In the genomic region with DNA sequence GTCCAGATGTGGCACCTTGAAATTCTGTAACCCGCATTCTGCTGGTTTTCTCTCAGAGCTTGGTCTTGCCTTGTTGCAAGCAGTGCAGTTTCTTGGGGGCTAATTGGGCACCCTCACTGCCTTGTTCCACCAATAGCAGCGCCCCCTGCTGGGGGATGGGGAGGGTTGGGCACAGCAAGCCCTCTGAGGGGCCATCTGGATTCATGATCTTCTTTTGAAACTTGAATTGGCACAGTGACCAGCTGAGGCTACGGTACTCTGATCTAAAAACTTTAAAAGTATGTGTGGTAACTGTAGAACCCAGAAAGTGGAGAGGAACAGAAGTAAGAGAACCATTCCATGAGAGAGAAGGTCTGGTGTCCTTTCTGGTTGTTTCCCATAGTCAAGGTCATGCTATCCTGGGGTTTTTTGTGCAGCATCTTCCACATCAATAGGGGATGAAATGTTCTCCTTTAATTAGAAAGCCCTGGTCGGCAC, we compare ENCODE assay signal across 8 cellular contexts.
DNase-seq lines count a peak whose midpoint lies in the region; ATAC-seq and TF ChIP-seq lines count a peak whose summit lies in the region.

No MANE protein-coding gene starts in this region.

- no peaks in the 10 kb centered on the region for H3K9me3 ChIP-seq in CD4-positive, CD25-positive, alpha-beta regulatory T cell (ENCODE audit: control insufficient read depth in 2 of 2, low read length in 2 of 2)

- H3K4me3 Mint-ChIP-seq in CD4-positive, CD25-positive, alpha-beta regulatory T cell = peak overlapping the region; percentile 64 to 87 (median 78)

- H3K36me3 Mint-ChIP-seq in CD4-positive, CD25-positive, alpha-beta regulatory T cell = peaks cover 51% of the 10 kb centered on the region

- H3K27ac Mint-ChIP-seq in CD4-positive, CD25-positive, alpha-beta regulatory T cell = peak overlapping the region; percentile 82 to 97 (median 89)

- H3K9me3 Mint-ChIP-seq in CD4-positive, CD25-positive, alpha-beta regulatory T cell = no peaks in the 10 kb centered on the region

- peak overlapping the region; percentile 61 for H3K4me3 ChIP-seq in CD4-positive, CD25-positive, alpha-beta regulatory T cell (ENCODE audit: low read depth, low read length)
- H3K4me3 ChIP-seq in foreskin fibroblast (ENCODE audit: low read depth in 1 of 2, low read length in 2 of 2) = no peak overlapping the region

- TF ChIP-seq CTCF in foreskin fibroblast (IDR thresholded peaks at IDR 0.05; ENCODE audit: low read depth, low read length) = peak; percentile 73

- H3K4me1 Mint-ChIP-seq in CD4-positive, CD25-positive, alpha-beta regulatory T cell = peaks cover 14 to 90% (median 48%) of the 10 kb centered on the region in 4 donors

- H3K27me3 Mint-ChIP-seq in CD4-positive, CD25-positive, alpha-beta regulatory T cell = no peaks in the 10 kb centered on the region

- no peaks in the 10 kb centered on the region for H3K27me3 ChIP-seq in CD4-positive, CD25-positive, alpha-beta regulatory T cell (ENCODE audit: control insufficient read depth, insufficient read depth, low read length)

- H3K27ac ChIP-seq in CD4-positive, CD25-positive, alpha-beta regulatory T cell (ENCODE audit: insufficient read depth, low read length, poor library complexity, severe bottlenecking) = peak overlapping the region; percentile 58

- DNase-seq in CD4-positive, CD25-positive, alpha-beta regulatory T cell = peak; percentile 49 to 69 (median 63)
- peak; percentile 15 to 33 for DNase-seq in Kasumi-1 (lab: John Stamatoyannopoulos, UW)
- peak; percentile 71 for DNase-seq in activated T-cell treated with anti-CD3 and anti-CD28 coated beads for 1 hour (ENCODE audit: low read depth)
- peak in 1 of 2 donors; percentile 51 for DNase-seq in foreskin fibroblast
- DNase-seq in stimulated activated CD4-positive, alpha-beta T cell treated with anti-CD3 and anti-CD28 coated beads, Interleukin-1b, Interleukin-23, amount 100 ng/mL, for 1 hour (ENCODE audit: low read depth in 2 of 2) = peak; percentile 36 to 41
- no peak for DNase-seq in ureter (ENCODE audit: low spot score)
- DNase-seq in dedifferentiated amniotic fluid mesenchymal stem cell (ENCODE audit: extremely low spot score) = no peak

- peaks cover 74% of the 10 kb centered on the region for H3K36me3 ChIP-seq in CD4-positive, CD25-positive, alpha-beta regulatory T cell (ENCODE audit: control insufficient read depth, insufficient read depth, low read length)

- H3K4me1 ChIP-seq in CD4-positive, CD25-positive, alpha-beta regulatory T cell (ENCODE audit: control insufficient read depth, insufficient read depth, low read length, poor library complexity, severe bottlenecking) = peaks cover 63% of the 10 kb centered on the region

- no peak for ATAC-seq in CD4-positive, CD25-positive, alpha-beta regulatory T cell (ENCODE audit: low read depth in 2 of 2)
- no peak for ATAC-seq in HG03342 (IDR thresholded peaks at IDR 0.05; ENCODE audit: unreplicated experiment)

Comparison
In these comparisons a context has a peak if more than half of its experiments do, and no peak if none do; other contexts are left out.
1. DNase-seq: peak in CD4-positive, CD25-positive, alpha-beta regulatory T cell (3 of 3), Kasumi-1 (2 of 2), activated T-cell treated with anti-CD3 and anti-CD28 coated beads for 1 hour (single experiment) and stimulated activated CD4-positive, alpha-beta T cell treated with anti-CD3 and anti-CD28 coated beads, Interleukin-1b, Interleukin-23, amount 100 ng/mL, for 1 hour (2 of 2); none in ureter (single experiment) and dedifferentiated amniotic fluid mesenchymal stem cell (single experiment).